23 cellular contexts compared by ENCODE assay signal in genomic region chr9:107446491-107446890, GRCh38.
"Had no signal": no experiment of that assay in that cellular context is flagged by ENCODE, and none has a peak within 500 bp of the region (broad histone marks: within the 10 kb centered on the region; RNA-seq: fewer than 3 reads in every experiment).

No MANE protein-coding gene starts in this region.

- DNase-seq: colonic mucosa; cortex of kidney; dermis blood vessel endothelial cell; dorsolateral prefrontal cortex; effector CD4-positive, alpha-beta T cell; effector CD8-positive, alpha-beta T cell; effector memory CD4-positive, alpha-beta T cell; effector memory CD8-positive, alpha-beta T cell; endodermal cell; erythroblast; esophagus squamous epithelium; foreskin fibroblast; foreskin keratinocyte; foreskin melanocyte; gastrocnemius medialis; glutamatergic neuron; head of caudate nucleus; heart left ventricle; heart right ventricle had no signal

- H3K4me3 ChIP-seq: colonic mucosa, coronary artery, dorsolateral prefrontal cortex, esophagus muscularis mucosa, esophagus squamous epithelium, gastrocnemius medialis, gastroesophageal sphincter, heart left ventricle, heart right ventricle had no signal

- H3K27ac ChIP-seq: colonic mucosa, coronary artery, dorsolateral prefrontal cortex, epithelial cell of prostate, esophagus muscularis mucosa, esophagus squamous epithelium, foreskin keratinocyte, gastrocnemius medialis, gastroesophageal sphincter, heart left ventricle, heart right ventricle had no signal

- H3K36me3 ChIP-seq: colonic mucosa, esophagus muscularis mucosa, esophagus squamous epithelium, gastrocnemius medialis, gastroesophageal sphincter, heart left ventricle, heart right ventricle had no signal

- H3K4me1 ChIP-seq: colonic mucosa, esophagus muscularis mucosa, gastrocnemius medialis, gastroesophageal sphincter, heart left ventricle, heart right ventricle had no signal

- H3K9me3 ChIP-seq: colonic mucosa, esophagus muscularis mucosa, esophagus squamous epithelium, gastrocnemius medialis, gastroesophageal sphincter, heart left ventricle, heart right ventricle had no signal

- H3K27me3 ChIP-seq: colonic mucosa, dorsolateral prefrontal cortex, esophagus muscularis mucosa, esophagus squamous epithelium, foreskin keratinocyte, gastrocnemius medialis, gastroesophageal sphincter, heart left ventricle, heart right ventricle had no signal
